ENCODE assay signal across 27 cellular contexts in genomic region chr2:111172666-111173065, GRCh38.
"Had no signal": no experiment of that assay in that cellular context is flagged by ENCODE, and none has a peak within 500 bp of the region (broad histone marks: within the 10 kb centered on the region; RNA-seq: fewer than 3 reads in every experiment).

No MANE protein-coding gene starts in this region.

- H3K4me1 ChIP-seq: ascending aorta, breast epithelium, colonic mucosa had no signal

- H3K27ac Mint-ChIP-seq: activated CD4-positive, alpha-beta memory T cell treated with anti-CD3 and anti-CD28 coated beads for 36 hours; activated CD4-positive, alpha-beta T cell treated with anti-CD3 and anti-CD28 coated beads for 36 hours; activated CD4-positive, alpha-beta T cell treated with anti-CD3 and anti-CD28 coated beads, Interleukin-2, amount 10 ng/mL, durations not matched to agents 24 days and 14 days; activated CD8-positive, alpha-beta T cell treated with anti-CD3 and anti-CD28 coated beads, Interleukin-2, amount 10 ng/mL, durations not matched to agents 7 days and 5 days; activated naive CD4-positive, alpha-beta T cell treated with anti-CD3 and anti-CD28 coated beads, Interleukin-2, amount 10 ng/mL, durations not matched to agents 7 days and 5 days; activated naive CD4-positive, alpha-beta T cell treated with anti-CD3 and anti-CD28 coated beads, Interleukin-2, amount 50 U/mL, for 72 hours; activated naive CD8-positive, alpha-beta T cell treated with anti-CD3 and anti-CD28 coated beads, Interleukin-2, amount 10 ng/mL, durations not matched to agents 7 days and 5 days; activated T-cell treated with anti-CD3 and anti-CD28 coated beads, Interleukin-2, amount 50 U/mL, for 24 hours; activated T-cell treated with anti-CD3 and anti-CD28 coated beads, Interleukin-2, amount 50 U/mL, for 72 hours; brain; endodermal cell had no signal

- H3K9me3 Mint-ChIP-seq: activated CD4-positive, alpha-beta memory T cell treated with anti-CD3 and anti-CD28 coated beads for 36 hours; activated CD4-positive, alpha-beta T cell treated with anti-CD3 and anti-CD28 coated beads, Interleukin-2, amount 10 ng/mL, durations not matched to agents 24 days and 14 days; activated naive CD4-positive, alpha-beta T cell treated with anti-CD3 and anti-CD28 coated beads, Interleukin-2, amount 10 ng/mL, durations not matched to agents 7 days and 5 days; activated naive CD4-positive, alpha-beta T cell treated with anti-CD3 and anti-CD28 coated beads, Interleukin-2, amount 50 U/mL, for 72 hours; activated naive CD8-positive, alpha-beta T cell treated with anti-CD3 and anti-CD28 coated beads, Interleukin-2, amount 10 ng/mL, durations not matched to agents 7 days and 5 days; activated T-cell treated with anti-CD3 and anti-CD28 coated beads, Interleukin-2, amount 50 U/mL, for 24 hours; activated T-cell treated with anti-CD3 and anti-CD28 coated beads, Interleukin-2, amount 50 U/mL, for 72 hours; brain; endodermal cell had no signal

- H3K9me3 ChIP-seq: ascending aorta, breast epithelium, colonic mucosa had no signal

- H3K36me3 ChIP-seq: ascending aorta, breast epithelium, cardiac muscle cell, colonic mucosa had no signal

- H3K4me3 Mint-ChIP-seq: activated CD4-positive, alpha-beta memory T cell treated with anti-CD3 and anti-CD28 coated beads for 36 hours; activated CD4-positive, alpha-beta T cell treated with anti-CD3 and anti-CD28 coated beads for 36 hours; activated CD4-positive, alpha-beta T cell treated with anti-CD3 and anti-CD28 coated beads, Interleukin-2, amount 10 ng/mL, durations not matched to agents 24 days and 14 days; activated CD8-positive, alpha-beta T cell treated with anti-CD3 and anti-CD28 coated beads, Interleukin-2, amount 10 ng/mL, durations not matched to agents 7 days and 5 days; activated naive CD4-positive, alpha-beta T cell treated with anti-CD3 and anti-CD28 coated beads, Interleukin-2, amount 10 ng/mL, durations not matched to agents 7 days and 5 days; activated naive CD8-positive, alpha-beta T cell treated with anti-CD3 and anti-CD28 coated beads, Interleukin-2, amount 10 ng/mL, durations not matched to agents 7 days and 5 days; activated T-cell treated with anti-CD3 and anti-CD28 coated beads, Interleukin-2, amount 50 U/mL, for 24 hours; activated T-cell treated with anti-CD3 and anti-CD28 coated beads, Interleukin-2, amount 50 U/mL, for 72 hours; brain; endodermal cell had no signal

- H3K27me3 ChIP-seq: ascending aorta, breast epithelium, cardiac muscle cell, colonic mucosa had no signal

- FAIRE-seq: frontal cortex had no signal

- H3K27ac ChIP-seq: ascending aorta, breast epithelium, cardiac muscle cell, colonic mucosa had no signal

- ATAC-seq: activated CD4-positive, alpha-beta T cell treated with anti-CD3 and anti-CD28 coated beads for 36 hours; activated CD8-positive, alpha-beta T cell treated with anti-CD3 and anti-CD28 coated beads, Interleukin-2, amount 10 ng/mL, durations not matched to agents 7 days and 5 days; activated naive CD4-positive, alpha-beta T cell treated with anti-CD3 and anti-CD28 coated beads, Interleukin-2, amount 50 U/mL, for 72 hours; activated T-cell treated with anti-CD3 and anti-CD28 coated beads, Interleukin-2, amount 50 U/mL, for 72 hours; esophagus mucosa had no signal

- H3K4me3 ChIP-seq: ascending aorta, breast epithelium, cardiac muscle cell, colonic mucosa had no signal

- H3K36me3 Mint-ChIP-seq: activated CD4-positive, alpha-beta memory T cell treated with anti-CD3 and anti-CD28 coated beads for 36 hours; activated naive CD4-positive, alpha-beta T cell treated with anti-CD3 and anti-CD28 coated beads, Interleukin-2, amount 50 U/mL, for 72 hours; brain had no signal

- DNase-seq: activated CD4-positive, alpha-beta memory T cell treated with anti-CD3 and anti-CD28 coated beads for 36 hours; activated CD4-positive, alpha-beta T cell treated with anti-CD3 and anti-CD28 coated beads for 36 hours; activated CD4-positive, alpha-beta T cell treated with anti-CD3 and anti-CD28 coated beads, Interleukin-2, amount 10 ng/mL, durations not matched to agents 24 days and 14 days; activated CD4-positive, CD25-positive, alpha-beta regulatory T cell; activated CD4-positive, CD25-positive, alpha-beta regulatory T cell treated with anti-CD3 and anti-CD28 coated beads, Interleukin-2, amount 50 U/mL, for 72 hours; activated CD8-positive, alpha-beta T cell treated with anti-CD3 and anti-CD28 coated beads, Interleukin-2, amount 10 ng/mL, durations not matched to agents 7 days and 5 days; activated gamma-delta T cell; activated naive CD4-positive, alpha-beta T cell; activated naive CD4-positive, alpha-beta T cell treated with anti-CD3 and anti-CD28 coated beads, Interleukin-2, amount 10 ng/mL, durations not matched to agents 7 days and 5 days; activated naive CD8-positive, alpha-beta T cell treated with anti-CD3 and anti-CD28 coated beads, Interleukin-2, amount 10 ng/mL, durations not matched to agents 7 days and 5 days; activated T-cell treated with anti-CD3 and anti-CD28 coated beads for 4 hours; activated T-cell treated with anti-CD3 and anti-CD28 coated beads, Interleukin-2, amount 50 U/mL, for 24 hours; activated T-cell treated with anti-CD3 and anti-CD28 coated beads, Interleukin-2, amount 50 U/mL, for 72 hours; central memory CD4-positive, alpha-beta T cell; cerebellar nuclear complex; colonic mucosa; effector memory CD4-positive, alpha-beta T cell; endodermal cell; foreskin fibroblast; T-helper 2 cell had no signal
